15 cellular contexts compared by ENCODE assay signal in the genomic region with DNA sequence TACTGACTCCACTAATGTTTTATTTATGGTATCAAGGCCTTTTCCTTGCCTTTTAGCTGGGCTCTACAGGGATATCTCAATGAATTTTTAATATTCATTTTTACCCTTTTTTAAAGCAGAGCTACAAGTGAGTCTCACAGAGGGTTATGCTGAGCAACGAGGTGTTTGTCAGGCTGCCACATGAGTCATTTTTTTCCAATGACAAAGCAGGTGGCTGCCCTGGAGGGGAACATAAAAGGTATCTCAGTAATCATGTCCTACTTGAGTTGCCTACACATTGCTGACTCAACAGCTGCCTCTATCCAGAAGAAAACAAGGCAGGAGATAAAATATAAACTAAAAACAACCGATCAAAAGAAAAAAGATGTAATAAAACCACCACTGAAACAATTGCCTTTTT.
A peak's percentile ranks its signal among the peaks of the same experiment; 100 is the strongest.
DNase-seq lines count a peak whose midpoint lies in the region; ATAC-seq and TF ChIP-seq lines count a peak whose summit lies in the region.
"Had no signal": no experiment of that assay in that cellular context is flagged by ENCODE, and none has a peak within 500 bp of the region (broad histone marks: within the 10 kb centered on the region; RNA-seq: fewer than 3 reads in every experiment).

No MANE protein-coding gene starts in this region.

- BruUV-seq in mammary epithelial cell (replicated peaks; lab: Mats Ljungman, UMichigan), result no TSS peak

- no peaks in the 10 kb centered on the region for H3K36me3 ChIP-seq in mammary epithelial cell (ENCODE audit: insufficient read depth, low read length)

- in situ Hi-C loops in mammary epithelial cell (cut with MboI; ENCODE audit: low sequenced_read_pairs in 2 of 2), result no loop called here

- H3K4me3 ChIP-seq in mammary epithelial cell (replicated peaks in 1 of 3; ENCODE audit: insufficient read depth in 1 of 3, low read depth in 2 of 3, low read length in 3 of 3), result no peak overlapping the region
- H3K4me3 ChIP-seq: lung had no signal

- H2AFZ ChIP-seq in mammary epithelial cell (ENCODE audit: low read depth, low read length), result no peak overlapping the region

- H3K27ac ChIP-seq in mammary epithelial cell (ENCODE audit: insufficient read depth, low read depth, low read length), result no peak overlapping the region

- ATAC-seq in GM18907 (IDR thresholded peaks at IDR 0.05; ENCODE audit: unreplicated experiment) (no peak), GM18511 (IDR thresholded peaks at IDR 0.05; ENCODE audit: unreplicated experiment) (no peak)
- ATAC-seq: activated T-cell treated with anti-CD3 and anti-CD28 coated beads, Interleukin-2, amount 50 U/mL, for 72 hours; effector memory CD8-positive, alpha-beta T cell; natural killer cell had no signal

- no peaks in the 10 kb centered on the region for H3K79me2 ChIP-seq in mammary epithelial cell (ENCODE audit: insufficient read depth, low read length)

- TF ChIP-seq CTCF in mammary epithelial cell (conservative IDR thresholded peaks at IDR 0.05 in 1 of 2, IDR thresholded peaks at IDR 0.05 in 1 of 2; ENCODE audit: extremely low read depth in 1 of 2, insufficient read depth in 1 of 2, low read depth in 1 of 2, low read length in 2 of 2), result no peak

- H3K9ac ChIP-seq in mammary epithelial cell (ENCODE audit: insufficient read depth, low read length), result no peak overlapping the region

- dilution Hi-C loops in mammary epithelial cell (cut with HindIII; ENCODE audit: low sequenced_read_pairs), result no loop called here

- no peaks in the 10 kb centered on the region for H3K9me3 ChIP-seq in mammary epithelial cell (replicated peaks; ENCODE audit: insufficient read depth, low read length)

- H3K27me3 ChIP-seq in mammary epithelial cell (ENCODE audit: insufficient read depth, low read length), result no peaks in the 10 kb centered on the region

- H4K20me1 ChIP-seq in mammary epithelial cell (ENCODE audit: insufficient read depth, low read length), result no peaks in the 10 kb centered on the region

- CTCF ChIA-PET in mammary epithelial cell (lab: Charles Lee; ENCODE audit: low non-redundant PET), result no interaction called here

- DNase-seq in COLO668 (lab: John Stamatoyannopoulos, UW; ENCODE audit: unreplicated experiment) (peak; percentile 53), HPDE6-E6E7 (ENCODE audit: extremely low spot score) (peak; percentile 13), NCI-H2196 treated with DMSO at 0.1 percent for 48 hours (lab: John Stamatoyannopoulos, UW; ENCODE audit: unreplicated experiment) (peak; percentile 28), mammary epithelial cell (peak; percentile 68), HuH-7 (ENCODE audit: low spot score) (no peak), UCSD-AML1 (lab: John Stamatoyannopoulos, UW; ENCODE audit: unreplicated experiment) (no peak)
- DNase-seq: activated CD4-positive, alpha-beta memory T cell treated with anti-CD3 and anti-CD28 coated beads, Interleukin-2, amount 10 ng/mL, durations not matched to agents 7 days and 5 days; activated T-cell treated with anti-CD3 and anti-CD28 coated beads, Interleukin-2, amount 50 U/mL, for 72 hours; COR-L47; effector memory CD8-positive, alpha-beta T cell; natural killer cell; NCI-H1930 had no signal

- peaks cover 4% of the 10 kb centered on the region for H3K4me1 ChIP-seq in mammary epithelial cell (ENCODE audit: insufficient read depth, low read length)

- intact Hi-C loops in mammary epithelial cell (cut with micrococcal nuclease), result no loop called here

- peak overlapping the region; percentile 42 for H3K4me2 ChIP-seq in mammary epithelial cell (ENCODE audit: insufficient read depth, low read depth, low read length)

- WGBS in mammary epithelial cell (ENCODE audit: low coverage, missing lambda C conversion rate), result 0% methylated on average over 2 of the region's 2 CpGs

Comparison
In these comparisons a context has a peak if more than half of its experiments do, and no peak if none do; other contexts are left out.
1. DNase-seq: peak in COLO668 (single experiment), HPDE6-E6E7 (single experiment), NCI-H2196 treated with DMSO at 0.1 percent for 48 hours (single experiment) and mammary epithelial cell (single experiment); none in HuH-7 (single experiment) and UCSD-AML1 (single experiment).